In the genomic region with DNA sequence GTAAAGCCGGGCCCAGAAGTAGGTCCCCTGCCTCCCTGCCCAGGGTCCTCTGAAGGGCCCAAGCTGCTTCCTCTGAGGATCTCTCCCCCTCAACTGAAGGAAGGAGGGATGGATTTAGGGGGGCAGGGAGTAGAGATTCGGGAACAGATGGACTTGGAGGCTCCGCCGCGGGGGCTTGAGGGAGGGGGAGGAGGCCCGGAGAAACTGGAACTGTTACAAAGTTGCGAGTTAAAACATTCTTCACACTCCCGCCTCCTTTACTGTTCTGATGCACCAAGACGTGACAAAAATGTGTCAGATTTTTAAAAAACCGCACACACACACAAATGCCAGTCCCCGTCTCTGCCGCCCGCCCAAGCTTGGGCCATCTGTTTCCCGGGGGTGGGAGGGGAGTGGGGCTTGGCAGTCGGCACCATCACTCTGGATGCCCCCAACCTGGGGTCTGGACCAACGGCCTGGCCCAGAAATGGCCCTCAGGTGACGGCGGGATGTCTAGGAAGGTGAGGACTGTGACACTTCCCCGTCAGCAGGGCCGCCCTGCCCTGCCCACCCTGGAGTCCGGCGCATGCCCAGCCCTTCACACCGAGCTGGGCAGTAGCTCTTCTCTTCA, we compare ENCODE assay signal across 28 cellular contexts. TPM values are rescaled to one million over a fixed set of nuclear protein-coding genes. Genes with fewer than 3 reads are reported as not detected.
"Had no signal": no experiment of that assay in that cellular context is flagged by ENCODE, and none has a peak within 500 bp of the region (broad histone marks: within the 10 kb centered on the region; RNA-seq: fewer than 3 reads in every experiment).

No MANE protein-coding gene starts in this region.

- ATAC-seq: activated CD4-positive, alpha-beta T cell treated with anti-CD3 and anti-CD28 coated beads for 36 hours; activated CD8-positive, alpha-beta T cell treated with anti-CD3 and anti-CD28 coated beads for 36 hours; activated T-cell treated with anti-CD3 and anti-CD28 coated beads, Interleukin-2, amount 50 U/mL, for 72 hours had no signal

- H3K4me1 Mint-ChIP-seq: activated CD4-positive, alpha-beta T cell treated with anti-CD3 and anti-CD28 coated beads for 36 hours had no signal

- H3K36me3 Mint-ChIP-seq: activated naive CD8-positive, alpha-beta T cell treated with anti-CD3 and anti-CD28 coated beads, Interleukin-2, amount 10 ng/mL, durations not matched to agents 7 days and 5 days had no signal

- DNase-seq: activated CD4-positive, alpha-beta T cell treated with anti-CD3 and anti-CD28 coated beads for 36 hours; activated CD4-positive, alpha-beta T cell treated with anti-CD3 and anti-CD28 coated beads, Interleukin-2, amount 50 U/mL, for 1 hour; activated CD8-positive, alpha-beta memory T cell treated with anti-CD3 and anti-CD28 coated beads, Interleukin-2, amount 50 U/mL, for 4 hours; activated CD8-positive, alpha-beta T cell treated with anti-CD3 and anti-CD28 coated beads for 36 hours; activated naive CD4-positive, alpha-beta T cell treated with anti-CD3 and anti-CD28 coated beads, Interleukin-2, amount 50 U/mL, for 16 hours; activated naive CD8-positive, alpha-beta T cell treated with anti-CD3 and anti-CD28 coated beads, Interleukin-2, amount 10 ng/mL, durations not matched to agents 7 days and 5 days; activated T-cell treated with anti-CD3 and anti-CD28 coated beads, Interleukin-2, amount 50 U/mL, for 72 hours; adrenal gland; aorta; caudate nucleus; Karpas-422; MM.1S; NCI-H1105; NCI-H1436 treated with DMSO at 0.1 percent for 48 hours; NCI-H187; NCI-H2081; NCI-H510A treated with DMSO at 0.1 percent for 48 hours; NCI-H748 treated with DMSO at 0.1 percent for 48 hours; NK-92 treated with Interleukin-12 subunit alpha and Interleukin-12 subunit beta, amount 100 ng/mL, for 24 hours; Peyer's patch; Right ventricle myocardium superior; SJCRH30; SK-N-SH; T-helper 1 cell had no signal

- H3K9me3 Mint-ChIP-seq: activated naive CD8-positive, alpha-beta T cell treated with anti-CD3 and anti-CD28 coated beads, Interleukin-2, amount 10 ng/mL, durations not matched to agents 7 days and 5 days; activated T-cell treated with anti-CD3 and anti-CD28 coated beads, Interleukin-2, amount 50 U/mL, for 72 hours had no signal

- H3K9me3 ChIP-seq: breast epithelium, Peyer's patch, SJCRH30, SK-N-SH had no signal

- H3K27me3 ChIP-seq: adrenal gland, Peyer's patch had no signal

- H3K27ac Mint-ChIP-seq: activated CD4-positive, alpha-beta T cell treated with anti-CD3 and anti-CD28 coated beads for 36 hours; activated CD8-positive, alpha-beta T cell treated with anti-CD3 and anti-CD28 coated beads for 36 hours; activated naive CD8-positive, alpha-beta T cell treated with anti-CD3 and anti-CD28 coated beads, Interleukin-2, amount 10 ng/mL, durations not matched to agents 7 days and 5 days; activated T-cell treated with anti-CD3 and anti-CD28 coated beads, Interleukin-2, amount 50 U/mL, for 72 hours had no signal

- H3K4me3 Mint-ChIP-seq: activated CD4-positive, alpha-beta T cell treated with anti-CD3 and anti-CD28 coated beads for 36 hours; activated CD8-positive, alpha-beta T cell treated with anti-CD3 and anti-CD28 coated beads for 36 hours; activated naive CD8-positive, alpha-beta T cell treated with anti-CD3 and anti-CD28 coated beads, Interleukin-2, amount 10 ng/mL, durations not matched to agents 7 days and 5 days; activated T-cell treated with anti-CD3 and anti-CD28 coated beads, Interleukin-2, amount 50 U/mL, for 72 hours had no signal

- H3K27ac ChIP-seq: adrenal gland, breast epithelium, Peyer's patch, RWPE1, SJCRH30, VCaP had no signal

RNA-seq across cellular contexts. Expression of a gene that starts 25.0 kb away (rescaled TPM):
- total RNA-seq: activated CD4-positive, alpha-beta T cell treated with anti-CD3 and anti-CD28 coated beads for 36 hours; activated CD8-positive, alpha-beta T cell treated with anti-CD3 and anti-CD28 coated beads for 36 hours; activated naive CD8-positive, alpha-beta T cell treated with anti-CD3 and anti-CD28 coated beads, Interleukin-2, amount 10 ng/mL, durations not matched to agents 7 days and 5 days; T-helper 2 cell treated with Interferon-gamma antibody and Interleukin-4, amounts not matched to agents 100 ng/mL and 5 ng/mL, for 36 hours had no signal
